8 cellular contexts compared by ENCODE assay signal in genomic region chr6:127459231-127459641, GRCh38. TPM values are rescaled to one million over a fixed set of nuclear protein-coding genes. Genes with fewer than 3 reads are reported as not detected.
DNase-seq lines count a peak whose midpoint lies in the region; ATAC-seq and TF ChIP-seq lines count a peak whose summit lies in the region.

Gene KIAA0408 (minus strand): TSS chr6:127459389. CDS start chr6:127453981, 5,408 bp downstream.

- peaks cover 15% of the 10 kb centered on the region for H3K4me1 ChIP-seq in Loucy (ENCODE audit: insufficient read depth, low read length, poor library complexity, severe bottlenecking)
- H3K4me1 ChIP-seq in body of pancreas: peaks cover 8% of the 10 kb centered on the region

- H3K4me3 ChIP-seq in Loucy (ENCODE audit: low read length, poor library complexity, severe bottlenecking): no peak within 1 kb of the TSS
- H3K4me3 ChIP-seq in body of pancreas: no peak within 1 kb of the TSS

- ATAC-seq in body of pancreas (peak; percentile 88), left lobe of liver (peak; percentile 63)

- TF ChIP-seq POLR2A in body of pancreas (IDR thresholded peaks at IDR 0.05): no peak

- TF ChIP-seq CTCF in Loucy (conservative IDR thresholded peaks at IDR 0.05; ENCODE audit: low read length) (no peak), body of pancreas (IDR thresholded peaks at IDR 0.05) (no peak)

- H4K20me1 ChIP-seq in Loucy (ENCODE audit: insufficient read depth, low read length, poor library complexity, severe bottlenecking): no peaks in the 10 kb centered on the region

- no peaks in the 10 kb centered on the region for H3K36me3 Mint-ChIP-seq in activated CD4-positive, alpha-beta T cell treated with anti-CD3 and anti-CD28 coated beads, Interleukin-2, amount 10 ng/mL, durations not matched to agents 24 days and 14 days (ENCODE audit: low read depth)

- no peak within 1 kb of the TSS for H3K9ac ChIP-seq in Loucy (ENCODE audit: low read depth, low read length, poor library complexity, severe bottlenecking)

- H2AFZ ChIP-seq in Loucy (ENCODE audit: low read length): no peak within 1 kb of the TSS

- H3K79me2 ChIP-seq in Loucy (ENCODE audit: insufficient read depth, low read length): no peaks in the 10 kb centered on the region

- no peak within 1 kb of the TSS for H3K4me3 Mint-ChIP-seq in activated CD4-positive, alpha-beta T cell treated with anti-CD3 and anti-CD28 coated beads, Interleukin-2, amount 10 ng/mL, durations not matched to agents 24 days and 14 days

- 11 to 13% methylated on average over 4 of the region's 4 CpGs for WGBS in body of pancreas, 2 donors

- no peaks in the 10 kb centered on the region for H3K9me2 ChIP-seq in Loucy (replicated peaks; ENCODE audit: low read depth, low read length)

- H3K27me3 ChIP-seq in Loucy (ENCODE audit: insufficient read depth, low read length, poor library complexity, severe bottlenecking) (no peaks in the 10 kb centered on the region), body of pancreas (no peaks in the 10 kb centered on the region)

- DNase-seq in body of pancreas (peak; percentile 51 to 76 (median 64)), left lobe of liver (ENCODE audit: low spot score) (no peak), superior temporal gyrus (ENCODE audit: extremely low spot score) (peak; percentile 55), DMS153 (lab: John Stamatoyannopoulos, UW) (no peak), CD1c-positive myeloid dendritic cell (ENCODE audit: extremely low spot score) (no peak)
- no peak for DNase-seq in NK-92 treated with Interleukin-12 subunit alpha and Interleukin-12 subunit beta, amount 100 ng/mL, for 24 hours (lab: John Stamatoyannopoulos, UW)
- no peak for DNase-seq in activated CD4-positive, alpha-beta T cell treated with anti-CD3 and anti-CD28 coated beads, Interleukin-2, amount 10 ng/mL, durations not matched to agents 24 days and 14 days

- no peaks in the 10 kb centered on the region for H3K36me3 ChIP-seq in Loucy (ENCODE audit: insufficient read depth, low read length)
- no peaks in the 10 kb centered on the region for H3K36me3 ChIP-seq in body of pancreas (replicated peaks in 1 of 2; ENCODE audit: insufficient read depth in 1 of 2, low read depth in 2 of 2)

- H3F3A ChIP-seq in Loucy (ENCODE audit: low read depth): no peaks in the 10 kb centered on the region

- H3K27me3 Mint-ChIP-seq in activated CD4-positive, alpha-beta T cell treated with anti-CD3 and anti-CD28 coated beads, Interleukin-2, amount 10 ng/mL, durations not matched to agents 24 days and 14 days: no peaks in the 10 kb centered on the region

- intact Hi-C loops in body of pancreas (cut with DNase I): no loop called here
- intact Hi-C loops in activated CD4-positive, alpha-beta T cell treated with anti-CD3 and anti-CD28 coated beads, Interleukin-2, amount 10 ng/mL, durations not matched to agents 24 days and 14 days (cut with micrococcal nuclease): no loop called here

- H3K4me2 ChIP-seq in Loucy (ENCODE audit: low read depth, low read length, poor library complexity, severe bottlenecking): peak within 1 kb of the TSS; percentile 6

- H3K27ac ChIP-seq in body of pancreas: peak within 1 kb of the TSS in 2 of 4 donors; percentile 43 to 44

- H3K9me3 ChIP-seq in Loucy (ENCODE audit: insufficient read depth, low read depth, low read length) (no peaks in the 10 kb centered on the region), body of pancreas (no peaks in the 10 kb centered on the region)

- H3K4me1 Mint-ChIP-seq in activated CD4-positive, alpha-beta T cell treated with anti-CD3 and anti-CD28 coated beads, Interleukin-2, amount 10 ng/mL, durations not matched to agents 24 days and 14 days: peaks cover 7% of the 10 kb centered on the region

- no peak within 1 kb of the TSS for H3K27ac Mint-ChIP-seq in activated CD4-positive, alpha-beta T cell treated with anti-CD3 and anti-CD28 coated beads, Interleukin-2, amount 10 ng/mL, durations not matched to agents 24 days and 14 days

- H3K9me3 Mint-ChIP-seq in activated CD4-positive, alpha-beta T cell treated with anti-CD3 and anti-CD28 coated beads, Interleukin-2, amount 10 ng/mL, durations not matched to agents 24 days and 14 days: no peaks in the 10 kb centered on the region

RNA-seq across cellular contexts. Expression of gene KIAA0408, which starts in this region (rescaled TPM):
- total RNA-seq in body of pancreas (1 to 10 TPM; 1.3 TPM), left lobe of liver (0.13 TPM)
- 8.2 and 8.7 TPM in 2 replicates for total RNA-seq in activated CD4-positive, alpha-beta T cell treated with anti-CD3 and anti-CD28 coated beads, Interleukin-2, amount 10 ng/mL, durations not matched to agents 24 days and 14 days

Comparison
In these comparisons a context has a peak if more than half of its experiments do, and no peak if none do; other contexts are left out.
1. Peak in ATAC-seq in left lobe of liver; RNA of the gene not detected or under 1 TPM.
2. DNase-seq: peak in body of pancreas (4 of 4) and superior temporal gyrus (single experiment); none in left lobe of liver (single experiment), DMS153 (single experiment), NK-92 treated with Interleukin-12 subunit alpha and Interleukin-12 subunit beta, amount 100 ng/mL, for 24 hours (single experiment), activated CD4-positive, alpha-beta T cell treated with anti-CD3 and anti-CD28 coated beads, Interleukin-2, amount 10 ng/mL, durations not matched to agents 24 days and 14 days (single experiment) and CD1c-positive myeloid dendritic cell (single experiment).